Comparison of ENCODE assay signal across 1 cellular context in the genomic region with DNA sequence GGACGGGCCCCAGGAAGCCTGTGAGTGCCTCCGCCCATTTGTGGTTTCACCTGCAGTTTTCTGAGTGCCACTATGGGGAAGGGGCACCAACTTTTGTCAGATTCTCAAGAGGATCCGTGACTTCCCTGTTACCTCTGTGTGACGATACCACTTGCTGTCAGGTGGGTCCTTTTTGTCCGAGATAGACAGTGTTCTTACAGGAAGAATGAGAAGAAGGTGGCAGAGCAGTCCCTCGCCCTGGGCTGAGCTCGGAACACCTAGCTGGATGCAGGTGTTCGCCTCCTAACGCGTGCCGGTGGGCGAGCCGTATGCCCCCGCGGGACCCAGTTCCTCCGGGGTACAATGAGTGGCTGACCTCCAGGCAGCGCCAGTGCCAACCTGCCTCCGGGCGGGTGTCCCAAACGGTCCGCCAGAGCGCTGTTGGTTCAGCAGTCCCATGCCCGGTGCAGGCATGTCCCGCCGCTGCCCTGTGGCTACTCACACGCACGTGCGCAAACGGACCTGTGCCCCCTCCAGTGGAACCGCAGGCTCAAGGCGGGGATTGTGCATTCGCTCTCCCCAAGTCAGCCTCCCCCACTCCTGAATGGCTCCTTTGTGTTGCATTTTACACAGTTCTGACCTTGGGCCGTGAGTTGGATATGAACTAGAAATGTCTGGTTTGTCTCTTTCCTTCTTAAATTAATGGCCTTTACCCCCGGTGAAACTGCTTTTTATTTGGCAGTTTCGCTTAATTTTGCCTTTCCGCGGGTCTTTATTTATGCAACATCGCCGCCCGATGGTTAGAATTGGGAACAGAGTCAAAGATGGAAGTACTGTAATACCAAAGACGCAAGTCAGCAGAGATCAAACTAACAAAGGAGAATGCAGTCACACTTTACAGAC.
TF ChIP-seq lines count a peak whose summit lies in the region.

No MANE protein-coding gene starts in this region.

TF ChIP-seq in K562, 482 proteins besides CTCF, POLR2A, EP300 and RAD21 (continued from another document and continues in another):
- TF ChIP-seq, protein P1, sequence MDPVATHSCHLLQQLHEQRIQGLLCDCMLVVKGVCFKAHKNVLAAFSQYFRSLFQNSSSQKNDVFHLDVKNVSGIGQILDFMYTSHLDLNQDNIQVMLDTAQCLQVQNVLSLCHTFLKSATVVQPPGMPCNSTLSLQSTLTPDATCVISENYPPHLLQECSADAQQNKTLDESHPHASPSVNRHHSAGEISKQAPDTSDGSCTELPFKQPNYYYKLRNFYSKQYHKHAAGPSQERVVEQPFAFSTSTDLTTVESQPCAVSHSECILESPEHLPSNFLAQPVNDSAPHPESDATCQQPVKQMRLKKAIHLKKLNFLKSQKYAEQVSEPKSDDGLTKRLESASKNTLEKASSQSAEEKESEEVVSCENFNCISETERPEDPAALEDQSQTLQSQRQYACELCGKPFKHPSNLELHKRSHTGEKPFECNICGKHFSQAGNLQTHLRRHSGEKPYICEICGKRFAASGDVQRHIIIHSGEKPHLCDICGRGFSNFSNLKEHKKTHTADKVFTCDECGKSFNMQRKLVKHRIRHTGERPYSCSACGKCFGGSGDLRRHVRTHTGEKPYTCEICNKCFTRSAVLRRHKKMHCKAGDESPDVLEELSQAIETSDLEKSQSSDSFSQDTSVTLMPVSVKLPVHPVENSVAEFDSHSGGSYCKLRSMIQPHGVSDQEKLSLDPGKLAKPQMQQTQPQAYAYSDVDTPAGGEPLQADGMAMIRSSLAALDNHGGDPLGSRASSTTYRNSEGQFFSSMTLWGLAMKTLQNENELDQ (CRISPR knock-in tag; IDR thresholded peaks at IDR 0.05; ENCODE audit: borderline replicate concordance): no peak
- TF ChIP-seq ZNF436 (CRISPR knock-in tag; IDR thresholded peaks at IDR 0.05): no peak
- TF ChIP-seq MCM3 (IDR thresholded peaks at IDR 0.05): no peak
- TF ChIP-seq PPARD (CRISPR knock-in tag; IDR thresholded peaks at IDR 0.05): no peak
- peak; percentile 40; the same call in 1 of the 2 replicates for TF ChIP-seq KLF16 (IDR thresholded peaks at IDR 0.05)
- no peak for TF ChIP-seq SUPT5H (IDR thresholded peaks at IDR 0.05)
- TF ChIP-seq NCOA6 (IDR thresholded peaks at IDR 0.05): peak; percentile 47; the same call in 1 of the 2 replicates
- TF ChIP-seq, protein P2, sequence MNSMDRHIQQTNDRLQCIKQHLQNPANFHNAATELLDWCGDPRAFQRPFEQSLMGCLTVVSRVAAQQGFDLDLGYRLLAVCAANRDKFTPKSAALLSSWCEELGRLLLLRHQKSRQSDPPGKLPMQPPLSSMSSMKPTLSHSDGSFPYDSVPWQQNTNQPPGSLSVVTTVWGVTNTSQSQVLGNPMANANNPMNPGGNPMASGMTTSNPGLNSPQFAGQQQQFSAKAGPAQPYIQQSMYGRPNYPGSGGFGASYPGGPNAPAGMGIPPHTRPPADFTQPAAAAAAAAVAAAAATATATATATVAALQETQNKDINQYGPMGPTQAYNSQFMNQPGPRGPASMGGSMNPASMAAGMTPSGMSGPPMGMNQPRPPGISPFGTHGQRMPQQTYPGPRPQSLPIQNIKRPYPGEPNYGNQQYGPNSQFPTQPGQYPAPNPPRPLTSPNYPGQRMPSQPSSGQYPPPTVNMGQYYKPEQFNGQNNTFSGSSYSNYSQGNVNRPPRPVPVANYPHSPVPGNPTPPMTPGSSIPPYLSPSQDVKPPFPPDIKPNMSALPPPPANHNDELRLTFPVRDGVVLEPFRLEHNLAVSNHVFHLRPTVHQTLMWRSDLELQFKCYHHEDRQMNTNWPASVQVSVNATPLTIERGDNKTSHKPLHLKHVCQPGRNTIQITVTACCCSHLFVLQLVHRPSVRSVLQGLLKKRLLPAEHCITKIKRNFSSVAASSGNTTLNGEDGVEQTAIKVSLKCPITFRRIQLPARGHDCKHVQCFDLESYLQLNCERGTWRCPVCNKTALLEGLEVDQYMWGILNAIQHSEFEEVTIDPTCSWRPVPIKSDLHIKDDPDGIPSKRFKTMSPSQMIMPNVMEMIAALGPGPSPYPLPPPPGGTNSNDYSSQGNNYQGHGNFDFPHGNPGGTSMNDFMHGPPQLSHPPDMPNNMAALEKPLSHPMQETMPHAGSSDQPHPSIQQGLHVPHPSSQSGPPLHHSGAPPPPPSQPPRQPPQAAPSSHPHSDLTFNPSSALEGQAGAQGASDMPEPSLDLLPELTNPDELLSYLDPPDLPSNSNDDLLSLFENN (IDR thresholded peaks at IDR 0.05; ENCODE audit: low read depth in 2 of 2, low read length in 2 of 2): no peak
- TF ChIP-seq, protein P3, sequence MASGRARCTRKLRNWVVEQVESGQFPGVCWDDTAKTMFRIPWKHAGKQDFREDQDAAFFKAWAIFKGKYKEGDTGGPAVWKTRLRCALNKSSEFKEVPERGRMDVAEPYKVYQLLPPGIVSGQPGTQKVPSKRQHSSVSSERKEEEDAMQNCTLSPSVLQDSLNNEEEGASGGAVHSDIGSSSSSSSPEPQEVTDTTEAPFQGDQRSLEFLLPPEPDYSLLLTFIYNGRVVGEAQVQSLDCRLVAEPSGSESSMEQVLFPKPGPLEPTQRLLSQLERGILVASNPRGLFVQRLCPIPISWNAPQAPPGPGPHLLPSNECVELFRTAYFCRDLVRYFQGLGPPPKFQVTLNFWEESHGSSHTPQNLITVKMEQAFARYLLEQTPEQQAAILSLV (tag; IDR thresholded peaks at IDR 0.05): no peak
- TF ChIP-seq HIVEP1 (CRISPR knock-in tag; IDR thresholded peaks at IDR 0.05): no peak
- peak; percentile 14 for TF ChIP-seq TBP (optimal IDR thresholded peaks at IDR 0.05; ENCODE audit: low read depth, low read length)
- peak; percentile 44; the same call in 1 of the 2 replicates for TF ChIP-seq L3MBTL2 (IDR thresholded peaks at IDR 0.05)
- TF ChIP-seq, protein P4, sequence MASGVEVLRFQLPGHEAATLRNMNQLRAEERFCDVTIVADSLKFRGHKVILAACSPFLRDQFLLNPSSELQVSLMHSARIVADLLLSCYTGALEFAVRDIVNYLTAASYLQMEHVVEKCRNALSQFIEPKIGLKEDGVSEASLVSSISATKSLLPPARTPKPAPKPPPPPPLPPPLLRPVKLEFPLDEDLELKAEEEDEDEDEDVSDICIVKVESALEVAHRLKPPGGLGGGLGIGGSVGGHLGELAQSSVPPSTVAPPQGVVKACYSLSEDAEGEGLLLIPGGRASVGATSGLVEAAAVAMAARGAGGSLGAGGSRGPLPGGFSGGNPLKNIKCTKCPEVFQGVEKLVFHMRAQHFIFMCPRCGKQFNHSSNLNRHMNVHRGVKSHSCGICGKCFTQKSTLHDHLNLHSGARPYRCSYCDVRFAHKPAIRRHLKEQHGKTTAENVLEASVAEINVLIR (CRISPR knock-in tag; IDR thresholded peaks at IDR 0.05): no peak
- TF ChIP-seq ELF2 (CRISPR knock-in tag; IDR thresholded peaks at IDR 0.05): no peak
- 0 out of 2 replicates have a peak, but pooled peaks have one; percentile 28 for TF ChIP-seq JUND (IDR thresholded peaks at IDR 0.05; ENCODE audit: borderline replicate concordance, low read depth, low read length)
- no peak for TF ChIP-seq JUND (tag; IDR thresholded peaks at IDR 0.05; ENCODE audit: borderline replicate concordance, low read depth, low read length)
- TF ChIP-seq TBL1XR1 (IDR thresholded peaks at IDR 0.05; ENCODE audit: low read length in 2 of 2): no peak
- TF ChIP-seq, protein P5, sequence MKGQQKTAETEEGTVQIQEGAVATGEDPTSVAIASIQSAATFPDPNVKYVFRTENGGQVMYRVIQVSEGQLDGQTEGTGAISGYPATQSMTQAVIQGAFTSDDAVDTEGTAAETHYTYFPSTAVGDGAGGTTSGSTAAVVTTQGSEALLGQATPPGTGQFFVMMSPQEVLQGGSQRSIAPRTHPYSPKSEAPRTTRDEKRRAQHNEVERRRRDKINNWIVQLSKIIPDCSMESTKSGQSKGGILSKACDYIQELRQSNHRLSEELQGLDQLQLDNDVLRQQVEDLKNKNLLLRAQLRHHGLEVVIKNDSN (CRISPR knock-in tag; IDR thresholded peaks at IDR 0.05): peak; percentile 14; the same call in 1 of the 2 replicates
- no peak for TF ChIP-seq ZNF124 (CRISPR knock-in tag; IDR thresholded peaks at IDR 0.05)
- TF ChIP-seq TAF9B (IDR thresholded peaks at IDR 0.05; ENCODE audit: partially characterized antibody): no peak
- no peak for TF ChIP-seq ZSCAN29 (IDR thresholded peaks at IDR 0.05)
- TF ChIP-seq BRCA1 (IDR thresholded peaks at IDR 0.05): no peak
- TF ChIP-seq BRCA1 (CRISPR knock-in tag; IDR thresholded peaks at IDR 0.05): no peak
- TF ChIP-seq HMG20B (CRISPR knock-in tag; IDR thresholded peaks at IDR 0.05): no peak
- TF ChIP-seq, protein P6, sequence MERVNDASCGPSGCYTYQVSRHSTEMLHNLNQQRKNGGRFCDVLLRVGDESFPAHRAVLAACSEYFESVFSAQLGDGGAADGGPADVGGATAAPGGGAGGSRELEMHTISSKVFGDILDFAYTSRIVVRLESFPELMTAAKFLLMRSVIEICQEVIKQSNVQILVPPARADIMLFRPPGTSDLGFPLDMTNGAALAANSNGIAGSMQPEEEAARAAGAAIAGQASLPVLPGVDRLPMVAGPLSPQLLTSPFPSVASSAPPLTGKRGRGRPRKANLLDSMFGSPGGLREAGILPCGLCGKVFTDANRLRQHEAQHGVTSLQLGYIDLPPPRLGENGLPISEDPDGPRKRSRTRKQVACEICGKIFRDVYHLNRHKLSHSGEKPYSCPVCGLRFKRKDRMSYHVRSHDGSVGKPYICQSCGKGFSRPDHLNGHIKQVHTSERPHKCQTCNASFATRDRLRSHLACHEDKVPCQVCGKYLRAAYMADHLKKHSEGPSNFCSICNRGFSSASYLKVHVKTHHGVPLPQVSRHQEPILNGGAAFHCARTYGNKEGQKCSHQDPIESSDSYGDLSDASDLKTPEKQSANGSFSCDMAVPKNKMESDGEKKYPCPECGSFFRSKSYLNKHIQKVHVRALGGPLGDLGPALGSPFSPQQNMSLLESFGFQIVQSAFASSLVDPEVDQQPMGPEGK (CRISPR knock-in tag; IDR thresholded peaks at IDR 0.05; ENCODE audit: borderline replicate concordance): no peak
- TF ChIP-seq, protein P7, sequence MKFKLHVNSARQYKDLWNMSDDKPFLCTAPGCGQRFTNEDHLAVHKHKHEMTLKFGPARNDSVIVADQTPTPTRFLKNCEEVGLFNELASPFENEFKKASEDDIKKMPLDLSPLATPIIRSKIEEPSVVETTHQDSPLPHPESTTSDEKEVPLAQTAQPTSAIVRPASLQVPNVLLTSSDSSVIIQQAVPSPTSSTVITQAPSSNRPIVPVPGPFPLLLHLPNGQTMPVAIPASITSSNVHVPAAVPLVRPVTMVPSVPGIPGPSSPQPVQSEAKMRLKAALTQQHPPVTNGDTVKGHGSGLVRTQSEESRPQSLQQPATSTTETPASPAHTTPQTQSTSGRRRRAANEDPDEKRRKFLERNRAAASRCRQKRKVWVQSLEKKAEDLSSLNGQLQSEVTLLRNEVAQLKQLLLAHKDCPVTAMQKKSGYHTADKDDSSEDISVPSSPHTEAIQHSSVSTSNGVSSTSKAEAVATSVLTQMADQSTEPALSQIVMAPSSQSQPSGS (CRISPR knock-in tag; IDR thresholded peaks at IDR 0.05): no peak
- TF ChIP-seq, protein P8, sequence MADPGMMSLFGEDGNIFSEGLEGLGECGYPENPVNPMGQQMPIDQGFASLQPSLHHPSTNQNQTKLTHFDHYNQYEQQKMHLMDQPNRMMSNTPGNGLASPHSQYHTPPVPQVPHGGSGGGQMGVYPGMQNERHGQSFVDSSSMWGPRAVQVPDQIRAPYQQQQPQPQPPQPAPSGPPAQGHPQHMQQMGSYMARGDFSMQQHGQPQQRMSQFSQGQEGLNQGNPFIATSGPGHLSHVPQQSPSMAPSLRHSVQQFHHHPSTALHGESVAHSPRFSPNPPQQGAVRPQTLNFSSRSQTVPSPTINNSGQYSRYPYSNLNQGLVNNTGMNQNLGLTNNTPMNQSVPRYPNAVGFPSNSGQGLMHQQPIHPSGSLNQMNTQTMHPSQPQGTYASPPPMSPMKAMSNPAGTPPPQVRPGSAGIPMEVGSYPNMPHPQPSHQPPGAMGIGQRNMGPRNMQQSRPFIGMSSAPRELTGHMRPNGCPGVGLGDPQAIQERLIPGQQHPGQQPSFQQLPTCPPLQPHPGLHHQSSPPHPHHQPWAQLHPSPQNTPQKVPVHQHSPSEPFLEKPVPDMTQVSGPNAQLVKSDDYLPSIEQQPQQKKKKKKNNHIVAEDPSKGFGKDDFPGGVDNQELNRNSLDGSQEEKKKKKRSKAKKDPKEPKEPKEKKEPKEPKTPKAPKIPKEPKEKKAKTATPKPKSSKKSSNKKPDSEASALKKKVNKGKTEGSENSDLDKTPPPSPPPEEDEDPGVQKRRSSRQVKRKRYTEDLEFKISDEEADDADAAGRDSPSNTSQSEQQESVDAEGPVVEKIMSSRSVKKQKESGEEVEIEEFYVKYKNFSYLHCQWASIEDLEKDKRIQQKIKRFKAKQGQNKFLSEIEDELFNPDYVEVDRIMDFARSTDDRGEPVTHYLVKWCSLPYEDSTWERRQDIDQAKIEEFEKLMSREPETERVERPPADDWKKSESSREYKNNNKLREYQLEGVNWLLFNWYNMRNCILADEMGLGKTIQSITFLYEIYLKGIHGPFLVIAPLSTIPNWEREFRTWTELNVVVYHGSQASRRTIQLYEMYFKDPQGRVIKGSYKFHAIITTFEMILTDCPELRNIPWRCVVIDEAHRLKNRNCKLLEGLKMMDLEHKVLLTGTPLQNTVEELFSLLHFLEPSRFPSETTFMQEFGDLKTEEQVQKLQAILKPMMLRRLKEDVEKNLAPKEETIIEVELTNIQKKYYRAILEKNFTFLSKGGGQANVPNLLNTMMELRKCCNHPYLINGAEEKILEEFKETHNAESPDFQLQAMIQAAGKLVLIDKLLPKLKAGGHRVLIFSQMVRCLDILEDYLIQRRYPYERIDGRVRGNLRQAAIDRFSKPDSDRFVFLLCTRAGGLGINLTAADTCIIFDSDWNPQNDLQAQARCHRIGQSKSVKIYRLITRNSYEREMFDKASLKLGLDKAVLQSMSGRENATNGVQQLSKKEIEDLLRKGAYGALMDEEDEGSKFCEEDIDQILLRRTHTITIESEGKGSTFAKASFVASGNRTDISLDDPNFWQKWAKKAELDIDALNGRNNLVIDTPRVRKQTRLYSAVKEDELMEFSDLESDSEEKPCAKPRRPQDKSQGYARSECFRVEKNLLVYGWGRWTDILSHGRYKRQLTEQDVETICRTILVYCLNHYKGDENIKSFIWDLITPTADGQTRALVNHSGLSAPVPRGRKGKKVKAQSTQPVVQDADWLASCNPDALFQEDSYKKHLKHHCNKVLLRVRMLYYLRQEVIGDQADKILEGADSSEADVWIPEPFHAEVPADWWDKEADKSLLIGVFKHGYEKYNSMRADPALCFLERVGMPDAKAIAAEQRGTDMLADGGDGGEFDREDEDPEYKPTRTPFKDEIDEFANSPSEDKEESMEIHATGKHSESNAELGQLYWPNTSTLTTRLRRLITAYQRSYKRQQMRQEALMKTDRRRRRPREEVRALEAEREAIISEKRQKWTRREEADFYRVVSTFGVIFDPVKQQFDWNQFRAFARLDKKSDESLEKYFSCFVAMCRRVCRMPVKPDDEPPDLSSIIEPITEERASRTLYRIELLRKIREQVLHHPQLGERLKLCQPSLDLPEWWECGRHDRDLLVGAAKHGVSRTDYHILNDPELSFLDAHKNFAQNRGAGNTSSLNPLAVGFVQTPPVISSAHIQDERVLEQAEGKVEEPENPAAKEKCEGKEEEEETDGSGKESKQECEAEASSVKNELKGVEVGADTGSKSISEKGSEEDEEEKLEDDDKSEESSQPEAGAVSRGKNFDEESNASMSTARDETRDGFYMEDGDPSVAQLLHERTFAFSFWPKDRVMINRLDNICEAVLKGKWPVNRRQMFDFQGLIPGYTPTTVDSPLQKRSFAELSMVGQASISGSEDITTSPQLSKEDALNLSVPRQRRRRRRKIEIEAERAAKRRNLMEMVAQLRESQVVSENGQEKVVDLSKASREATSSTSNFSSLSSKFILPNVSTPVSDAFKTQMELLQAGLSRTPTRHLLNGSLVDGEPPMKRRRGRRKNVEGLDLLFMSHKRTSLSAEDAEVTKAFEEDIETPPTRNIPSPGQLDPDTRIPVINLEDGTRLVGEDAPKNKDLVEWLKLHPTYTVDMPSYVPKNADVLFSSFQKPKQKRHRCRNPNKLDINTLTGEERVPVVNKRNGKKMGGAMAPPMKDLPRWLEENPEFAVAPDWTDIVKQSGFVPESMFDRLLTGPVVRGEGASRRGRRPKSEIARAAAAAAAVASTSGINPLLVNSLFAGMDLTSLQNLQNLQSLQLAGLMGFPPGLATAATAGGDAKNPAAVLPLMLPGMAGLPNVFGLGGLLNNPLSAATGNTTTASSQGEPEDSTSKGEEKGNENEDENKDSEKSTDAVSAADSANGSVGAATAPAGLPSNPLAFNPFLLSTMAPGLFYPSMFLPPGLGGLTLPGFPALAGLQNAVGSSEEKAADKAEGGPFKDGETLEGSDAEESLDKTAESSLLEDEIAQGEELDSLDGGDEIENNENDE (IDR thresholded peaks at IDR 0.05; ENCODE audit: low read depth, low read length): no peak
